Comparison of ENCODE assay signal across 9 cellular contexts in the genomic region with DNA sequence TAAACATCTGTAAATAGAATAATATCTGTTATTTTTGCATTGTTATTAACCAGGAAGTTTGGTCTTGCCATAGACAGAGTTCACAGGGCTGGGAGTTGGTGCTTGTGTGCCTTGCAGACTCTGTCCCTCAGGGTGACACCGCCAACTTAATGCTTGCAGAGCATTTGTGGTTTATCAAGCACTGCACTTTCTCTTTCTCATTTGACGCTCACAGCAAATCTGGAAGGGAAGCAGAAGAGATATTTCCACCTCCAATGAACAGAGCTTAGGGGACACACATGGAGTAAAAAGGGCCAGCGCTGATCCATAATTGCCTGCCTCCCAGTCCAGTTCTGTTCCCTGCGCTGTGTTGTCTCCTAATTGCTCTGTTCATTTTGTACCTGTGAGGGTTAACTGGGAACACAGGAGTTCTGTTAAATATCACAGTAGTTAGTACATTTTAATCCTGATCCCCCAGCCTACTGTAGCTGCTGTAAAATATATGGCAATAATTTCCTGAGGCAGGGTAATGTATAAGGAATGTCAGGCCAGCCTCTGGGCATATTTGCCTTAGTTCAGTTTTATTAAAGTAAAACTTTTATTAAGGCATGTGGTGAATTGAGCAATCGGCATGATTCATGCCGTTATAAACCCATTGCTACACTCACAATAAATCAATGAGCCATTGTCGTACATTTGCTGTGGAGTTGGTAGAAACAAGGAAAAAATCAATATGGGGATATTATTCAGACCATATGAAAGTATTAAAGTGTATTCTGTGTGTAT.
DNase-seq lines count a peak whose midpoint lies in the region; ATAC-seq and TF ChIP-seq lines count a peak whose summit lies in the region.
"Had no signal": no experiment of that assay in that cellular context is flagged by ENCODE, and none has a peak within 500 bp of the region (broad histone marks: within the 10 kb centered on the region; RNA-seq: fewer than 3 reads in every experiment).

No MANE protein-coding gene starts in this region.

- intact Hi-C loops in vagina (cut with DNase I): no loop called here

- TF ChIP-seq POLR2A in vagina (IDR thresholded peaks at IDR 0.05): no peak

- ATAC-seq in foreskin keratinocyte (peak; percentile 64), HG03135 (IDR thresholded peaks at IDR 0.05; ENCODE audit: unreplicated experiment) (no peak)

- no peaks in the 10 kb centered on the region for H3K36me3 ChIP-seq in vagina
- H3K36me3 ChIP-seq: neutrophil had no signal

- H3K27ac ChIP-seq in foreskin keratinocyte: peak overlapping the region; percentile 64
- peak overlapping the region; percentile 35 for H3K27ac ChIP-seq in vagina
- H3K27ac ChIP-seq: neutrophil had no signal

- H3K4me1 ChIP-seq in foreskin keratinocyte (peaks cover 36% of the 10 kb centered on the region), vagina (peaks cover 34% of the 10 kb centered on the region)

- H3K4me3 ChIP-seq in HFF-Myc (replicated peaks; ENCODE audit: low read depth, low read length): no peak overlapping the region
- no peak overlapping the region for H3K4me3 ChIP-seq in vagina

- no peaks in the 10 kb centered on the region for H3K27me3 ChIP-seq in foreskin keratinocyte
- H3K27me3 ChIP-seq in vagina: no peaks in the 10 kb centered on the region
- H3K27me3 ChIP-seq: neutrophil had no signal

- peak; percentile 75 for DNase-seq in HFF-Myc (ENCODE audit: extremely low read depth, low read depth)
- DNase-seq in SW 1271 (lab: John Stamatoyannopoulos, UW): peak; percentile 19 to 59
- DNase-seq in foreskin keratinocyte: peak; percentile 80 to 90
- DNase-seq in vagina (ENCODE audit: extremely low spot score in 2 of 2): no peak
- no peak for DNase-seq in amygdala (lab: John Stamatoyannopoulos, UW)
- no peak for DNase-seq in NCI-H187 (lab: John Stamatoyannopoulos, UW)
- DNase-seq: NCI-H1048 had no signal

- TF ChIP-seq CTCF in HFF-Myc (IDR thresholded peaks at IDR 0.05; ENCODE audit: low read depth, low read length, missing control alignments) (no peak), foreskin keratinocyte (conservative IDR thresholded peaks at IDR 0.05) (no peak), vagina (IDR thresholded peaks at IDR 0.05) (no peak)

- no peaks in the 10 kb centered on the region for H3K9me3 ChIP-seq in vagina
- H3K9me3 ChIP-seq: neutrophil had no signal

Comparison
In these comparisons a context has a peak if more than half of its experiments do, and no peak if none do; other contexts are left out.
1. DNase-seq: peak in HFF-Myc (single experiment), SW 1271 (2 of 2) and foreskin keratinocyte (2 of 2); none in vagina (0 of 2), amygdala (0 of 56) and NCI-H187 (0 of 2).